ENCODE assay signal across 16 cellular contexts in genomic region chr2:204026294-204026693, GRCh38.
DNase-seq lines count a peak whose midpoint lies in the region; ATAC-seq and TF ChIP-seq lines count a peak whose summit lies in the region.
"Had no signal": no experiment of that assay in that cellular context is flagged by ENCODE, and none has a peak within 500 bp of the region (broad histone marks: within the 10 kb centered on the region; RNA-seq: fewer than 3 reads in every experiment).

No MANE protein-coding gene starts in this region.

- CTCF ChIA-PET in CD8-positive, alpha-beta memory T cell (lab: Charles Lee), result no interaction called here

- DNase-seq in NCI-H146 (lab: John Stamatoyannopoulos, UW) (peak; percentile 1), NCI-H146 treated with DMSO at 0.1 percent for 48 hours (lab: John Stamatoyannopoulos, UW; ENCODE audit: unreplicated experiment) (no peak), T-helper 17 cell (no peak), iPS DF 6.9 (ENCODE audit: low read depth, low spot score) (peak; percentile 5), HPDE6-E6E7 (ENCODE audit: extremely low spot score) (no peak), GM03348 (ENCODE audit: low spot score) (no peak)
- no peak for DNase-seq in CD8-positive, alpha-beta memory T cell
- DNase-seq: activated T-cell treated with anti-CD3 and anti-CD28 coated beads, Interleukin-2, amount 50 U/mL, for 1 hour; foreskin fibroblast; IMR-90; NCI-H510A; ovary; stimulated activated CD4-positive, alpha-beta T cell treated with anti-CD3 and anti-CD28 coated beads, Interleukin-4, amount 100 ng/mL, for 1 hour; substantia nigra had no signal

- no peaks in the 10 kb centered on the region for H3K27me3 ChIP-seq in iPS DF 6.9 (ENCODE audit: control insufficient read depth, insufficient read depth, low read length)
- no peaks in the 10 kb centered on the region for H3K27me3 ChIP-seq in CD8-positive, alpha-beta memory T cell (ENCODE audit: insufficient read depth, low read length, poor library complexity, severe bottlenecking)
- H3K27me3 ChIP-seq: ovary had no signal

- no peak overlapping the region for H3K4me3 Mint-ChIP-seq in T-helper 17 cell
- no peak overlapping the region for H3K4me3 Mint-ChIP-seq in CD8-positive, alpha-beta memory T cell

- no peaks in the 10 kb centered on the region for H3K4me1 ChIP-seq in iPS DF 6.9 (ENCODE audit: control insufficient read depth, insufficient read depth, low read length)
- H3K4me1 ChIP-seq in CD8-positive, alpha-beta memory T cell (ENCODE audit: insufficient read depth, low read length), result no peaks in the 10 kb centered on the region
- H3K4me1 ChIP-seq: A549 had no signal

- POLR2A ChIA-PET in CD8-positive, alpha-beta memory T cell (lab: Charles Lee), result interaction anchor here (0.5 kb wide), 1 partner anchor 1049 kb away, joined by 3 read pairs; no protein-coding TSS in a partner anchor

- no peaks in the 10 kb centered on the region for H3K9me3 Mint-ChIP-seq in CD8-positive, alpha-beta memory T cell

- no peaks in the 10 kb centered on the region for H3K36me3 ChIP-seq in iPS DF 6.9 (ENCODE audit: control insufficient read depth, insufficient read depth, low read length)
- H3K36me3 ChIP-seq in CD8-positive, alpha-beta memory T cell (ENCODE audit: insufficient read depth, low read length), result no peaks in the 10 kb centered on the region
- H3K36me3 ChIP-seq: ovary had no signal

- no peak for ATAC-seq in T-helper 17 cell
- ATAC-seq: A549 had no signal

- peak overlapping the region; percentile 53 for H3K27ac Mint-ChIP-seq in T-helper 17 cell
- H3K27ac Mint-ChIP-seq in CD8-positive, alpha-beta memory T cell, result peak overlapping the region in 2 of 8 donors; percentile 28 to 64

- peak; percentile 53; the same call in 1 of the 2 replicates for TF ChIP-seq CTCF in GM12875 (IDR thresholded peaks at IDR 0.05; ENCODE audit: borderline replicate concordance, insufficient read depth, low read depth, low read length)

- no peak overlapping the region for H3K4me3 ChIP-seq in GM12875 (ENCODE audit: low read depth, low read length)
- no peak overlapping the region for H3K4me3 ChIP-seq in iPS DF 6.9 (ENCODE audit: low read length)
- no peak overlapping the region for H3K4me3 ChIP-seq in CD8-positive, alpha-beta memory T cell (ENCODE audit: low read length)
- H3K4me3 ChIP-seq: A549, ovary had no signal

- no CpG with 5 or more reads among the region's 3 CpGs for WGBS in iPS DF 6.9 (ENCODE audit: insufficient coverage, insufficient read length)

- H3K9me3 ChIP-seq in T-helper 17 cell (ENCODE audit: control insufficient read depth, low read length, poor library complexity, severe bottlenecking) (no peaks in the 10 kb centered on the region), iPS DF 6.9 (ENCODE audit: control insufficient read depth, insufficient read depth, low read length) (no peaks in the 10 kb centered on the region)
- no peaks in the 10 kb centered on the region for H3K9me3 ChIP-seq in CD8-positive, alpha-beta memory T cell (ENCODE audit: low read length)
- H3K9me3 ChIP-seq: A549, ovary had no signal

- no peaks in the 10 kb centered on the region for H3K27me3 Mint-ChIP-seq in T-helper 17 cell
- peaks cover 0 to 2% of the 10 kb centered on the region in 2 donors for H3K27me3 Mint-ChIP-seq in CD8-positive, alpha-beta memory T cell

- no peaks in the 10 kb centered on the region for H3K36me3 Mint-ChIP-seq in T-helper 17 cell (ENCODE audit: low read depth)
- peaks cover 0 to 2% (median 0%) of the 10 kb centered on the region in 3 donors for H3K36me3 Mint-ChIP-seq in CD8-positive, alpha-beta memory T cell

- H3K27ac ChIP-seq in iPS DF 6.9 (ENCODE audit: low read length), result no peak overlapping the region
- no peak overlapping the region for H3K27ac ChIP-seq in CD8-positive, alpha-beta memory T cell (ENCODE audit: low read depth, low read length)
- H3K27ac ChIP-seq: A549, ovary had no signal

- H3K4me1 Mint-ChIP-seq in T-helper 17 cell, result peaks cover 20% of the 10 kb centered on the region
- peaks cover 13 to 39% (median 15%) of the 10 kb centered on the region in 3 donors for H3K4me1 Mint-ChIP-seq in CD8-positive, alpha-beta memory T cell

Comparison
In these comparisons a context has a peak if more than half of its experiments do, and no peak if none do; other contexts are left out.
1. DNase-seq: peak in NCI-H146 (single experiment) and iPS DF 6.9 (single experiment); none in NCI-H146 treated with DMSO at 0.1 percent for 48 hours (single experiment), T-helper 17 cell (0 of 3), HPDE6-E6E7 (single experiment), GM03348 (single experiment) and CD8-positive, alpha-beta memory T cell (0 of 5).